In genomic region chr4:186342582-186342981, GRCh38 we compare ENCODE assay signal across 18 cellular contexts.
"Had no signal": no experiment of that assay in that cellular context is flagged by ENCODE, and none has a peak within 500 bp of the region (broad histone marks: within the 10 kb centered on the region; RNA-seq: fewer than 3 reads in every experiment).

No MANE protein-coding gene starts in this region.

- H3K27me3 ChIP-seq: gastrocnemius medialis, neutrophil had no signal

- H3K9me3 ChIP-seq: gastrocnemius medialis, neutrophil had no signal

- H3K4me3 ChIP-seq: gastrocnemius medialis, heart left ventricle had no signal

- H3K4me1 ChIP-seq: gastrocnemius medialis, heart left ventricle, parathyroid adenoma had no signal

- H3K79me2 ChIP-seq: parathyroid adenoma had no signal

- H3K9ac ChIP-seq: parathyroid adenoma had no signal

- H2AFZ ChIP-seq: parathyroid adenoma had no signal

- H3K27ac ChIP-seq: gastrocnemius medialis, heart left ventricle, neutrophil, parathyroid adenoma, WERI-Rb-1 had no signal

- H3K36me3 ChIP-seq: gastrocnemius medialis, heart left ventricle, neutrophil, WERI-Rb-1 had no signal

- ATAC-seq: activated CD4-positive, alpha-beta T cell treated with anti-CD3 and anti-CD28 coated beads for 36 hours; activated naive CD4-positive, alpha-beta T cell treated with anti-CD3 and anti-CD28 coated beads, Interleukin-2, amount 50 U/mL, for 72 hours; gastrocnemius medialis; heart left ventricle; left lobe of liver; naive thymus-derived CD8-positive, alpha-beta T cell; T-helper 17 cell had no signal

- DNase-seq: activated CD4-positive, alpha-beta memory T cell treated with anti-CD3 and anti-CD28 coated beads, Interleukin-2, amount 10 ng/mL, durations not matched to agents 7 days and 5 days; activated CD4-positive, alpha-beta T cell treated with anti-CD3 and anti-CD28 coated beads for 36 hours; activated effector memory CD4-positive, alpha-beta T cell treated with anti-CD3 and anti-CD28 coated beads, Interleukin-2, amount 50 U/mL, for 16 hours; activated T-cell treated with anti-CD3 and anti-CD28 coated beads, Interleukin-2, amount 50 U/mL, for 48 hours; cerebellar nuclear complex; effector memory CD4-positive, alpha-beta T cell; gastrocnemius medialis; heart left ventricle; immature natural killer cell; naive thymus-derived CD8-positive, alpha-beta T cell; stimulated activated CD4-positive, alpha-beta T cell treated with anti-CD3 and anti-CD28 coated beads, Interleukin-12 subunit alpha, Interleukin-12 subunit beta, amount 100 ng/mL, for 4 hours; stimulated activated CD4-positive, alpha-beta T cell treated with anti-CD3 and anti-CD28 coated beads, Interleukin-2, amount 100 ng/mL, for 24 hours; T-helper 17 cell; WERI-Rb-1 had no signal
